ENCODE assay signal across 8 cellular contexts in the genomic region with DNA sequence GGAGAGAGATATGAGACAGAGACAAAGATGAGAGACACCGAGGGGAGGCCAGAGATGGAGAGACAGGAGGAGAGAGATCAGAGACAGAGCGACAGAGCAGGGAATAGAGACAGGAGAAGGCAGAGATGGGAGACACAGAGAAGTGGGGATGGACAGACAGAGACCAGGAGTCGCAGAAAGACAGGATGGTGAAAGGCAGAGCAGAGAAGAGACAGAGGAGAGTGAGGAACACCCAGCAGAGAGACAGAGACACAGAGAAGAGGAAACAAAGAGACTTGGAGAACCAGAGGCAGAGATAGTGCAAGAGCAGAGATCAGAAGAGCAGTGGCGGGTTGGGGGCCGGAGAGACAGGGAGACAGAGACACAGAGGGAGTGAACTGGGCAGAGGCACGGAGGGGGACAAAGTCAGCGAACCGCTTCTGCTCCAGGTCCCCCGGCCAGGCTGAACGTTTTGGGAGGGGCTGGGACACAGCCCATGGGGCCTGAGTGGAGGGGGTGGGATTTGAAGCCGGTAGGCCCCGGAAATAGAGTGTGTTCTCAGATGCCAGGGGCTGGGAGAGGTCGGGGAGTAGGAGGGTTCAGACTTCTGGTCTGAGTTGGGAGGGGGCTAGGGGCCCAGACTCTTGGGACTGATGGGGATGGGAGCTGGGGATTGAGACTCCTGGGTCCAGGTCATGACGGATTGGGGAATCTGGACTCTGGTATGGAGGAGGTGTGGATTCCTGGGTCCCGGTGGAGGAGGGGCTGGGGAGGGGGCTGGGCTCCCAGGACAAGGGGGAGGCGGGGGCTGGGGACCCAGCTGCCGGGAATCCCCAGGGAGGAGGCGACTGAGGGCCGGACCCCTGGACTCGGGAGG. TPM values are rescaled to one million over a fixed set of nuclear protein-coding genes. Genes with fewer than 3 reads are reported as not detected.
A peak's percentile ranks its signal among the peaks of the same experiment; 100 is the strongest.
DNase-seq lines count a peak whose midpoint lies in the region; ATAC-seq and TF ChIP-seq lines count a peak whose summit lies in the region.

No MANE protein-coding gene starts in this region.

- peaks cover 18% of the 10 kb centered on the region for H3K79me2 ChIP-seq in PC-9 (ENCODE audit: low read depth)

- H3K36me3 ChIP-seq in PC-9 (ENCODE audit: low read depth): peaks cover 9% of the 10 kb centered on the region; the same call in 1 of the 2 replicates
- no peaks in the 10 kb centered on the region for H3K36me3 ChIP-seq in endocrine pancreas (ENCODE audit: control insufficient read depth, insufficient read depth, low read length)
- no peaks in the 10 kb centered on the region for H3K36me3 ChIP-seq in mucosa of descending colon (ENCODE audit: low read depth)

- H3K9ac ChIP-seq in endocrine pancreas (ENCODE audit: control insufficient read depth, insufficient read depth, low read length): peak overlapping the region; percentile 87

- H3K4me3 ChIP-seq in PC-9 (peak overlapping the region; percentile 98), endocrine pancreas (ENCODE audit: control insufficient read depth, insufficient read depth, low read length) (peak overlapping the region; percentile 36), mucosa of descending colon (peak overlapping the region; percentile 59)

- H2AFZ ChIP-seq in PC-9: peak overlapping the region; percentile 87

- peak overlapping the region; percentile 91 for H3K4me2 ChIP-seq in PC-9

- peak; percentile 40 for ATAC-seq in mucosa of descending colon
- ATAC-seq in GM19397 (IDR thresholded peaks at IDR 0.05; ENCODE audit: unreplicated experiment): no peak

- peaks cover 7% of the 10 kb centered on the region; the same call in 1 of the 2 replicates for H4K20me1 ChIP-seq in PC-9 (ENCODE audit: insufficient read depth)

- no peak for TF ChIP-seq CTCF in PC-9 (conservative IDR thresholded peaks at IDR 0.05)
- TF ChIP-seq CTCF in mucosa of descending colon (IDR thresholded peaks at IDR 0.05): no peak

- H3K27me3 ChIP-seq in PC-9 (ENCODE audit: insufficient read depth, low read depth): 0 out of 2 replicates have a peak, but pooled peaks cover 2% of the 10 kb centered on the region
- no peaks in the 10 kb centered on the region for H3K27me3 ChIP-seq in endocrine pancreas (ENCODE audit: control insufficient read depth, insufficient read depth, low read length)

- H3K27ac ChIP-seq in PC-9: peak overlapping the region; percentile 62

- peak; percentile 5 for DNase-seq in activated naive CD4-positive, alpha-beta T cell treated with Interleukin-2 at 50 U/mL for 16 hours
- DNase-seq in activated naive CD4-positive, alpha-beta T cell (lab: John Stamatoyannopoulos, UW): no peak
- peak in 1 of 2 experiments; percentile 46 for DNase-seq in PC-9
- peak in 1 of 3 donors; percentile 48 for DNase-seq in mucosa of descending colon
- DNase-seq in COLO668 (lab: John Stamatoyannopoulos, UW; ENCODE audit: unreplicated experiment): no peak
- no peak for DNase-seq in NCI-H1930 (lab: John Stamatoyannopoulos, UW)

- H3K9me3 ChIP-seq in PC-9 (ENCODE audit: insufficient read depth, low read depth) (no peaks in the 10 kb centered on the region), endocrine pancreas (ENCODE audit: control insufficient read depth, low read length) (no peaks in the 10 kb centered on the region), mucosa of descending colon (no peaks in the 10 kb centered on the region)

- CTCF ChIA-PET in PC-9 (lab: Charles Lee): no interaction called here

- no TSS peak for BruUV-seq in PC-9 (replicated peaks; lab: Mats Ljungman, UMichigan)

- H3K9me2 ChIP-seq in PC-9 (ENCODE audit: insufficient read depth): no peaks in the 10 kb centered on the region

- H3K4me1 ChIP-seq in PC-9 (replicated peaks; ENCODE audit: insufficient read depth) (0 out of 2 replicates have a peak, but pooled peaks cover 3% of the 10 kb centered on the region), endocrine pancreas (ENCODE audit: control insufficient read depth, insufficient read depth, low read length) (no peaks in the 10 kb centered on the region), mucosa of descending colon (ENCODE audit: low read depth) (peaks cover 7% of the 10 kb centered on the region)

- intact Hi-C loops in PC-9 (cut with micrococcal nuclease; ENCODE audit: unreplicated experiment): loop anchor here (1.0 kb wide), 1 partner anchor 34 kb away; no protein-coding TSS in a partner anchor
- intact Hi-C loops in mucosa of descending colon (cut with DNase I, micrococcal nuclease): no loop called here

- POLR2A ChIA-PET in PC-9 (lab: Charles Lee; ENCODE audit: unreplicated experiment): interaction anchor here (0.6 to 1.6 kb wide), 4 partner anchors 19 to 50 kb away, joined by 5 to 6 read pairs (median 6); a partner anchor contains a TSS

- peaks cover 41% of the 10 kb centered on the region; the same call in 1 of the 2 replicates for H3F3A ChIP-seq in PC-9 (ENCODE audit: insufficient read depth, low read depth)

RNA-seq across cellular contexts. Expression of a gene that starts 0.7 kb away (rescaled TPM):
- total RNA-seq in PC-9 (2021) (49.0 TPM in 2 replicates), mucosa of descending colon (10 to 100 TPM in 1 of 3 donors, 1 to 10 TPM in 2; 6.2 to 13.6 (median 7.2) TPM)

RNA-seq across cellular contexts. Expression of a gene that starts 19.3 kb away (rescaled TPM):
- total RNA-seq in PC-9 (2021): 25.2 and 25.4 TPM in 2 replicates
- 10 to 100 TPM; 15.7 to 20.3 (median 20.0) TPM for total RNA-seq in mucosa of descending colon

RNA-seq across cellular contexts. Expression of a gene that starts 20.1 kb away (rescaled TPM):
- total RNA-seq in PC-9 (2021): 30.0 and 37.0 TPM in 2 replicates
- total RNA-seq in mucosa of descending colon: 10 to 100 TPM; 25.5 to 27.1 (median 26.5) TPM

RNA-seq across cellular contexts. Expression of a gene that starts 25.5 kb away (rescaled TPM):
- 26.8 and 30.3 TPM in 2 replicates for total RNA-seq in PC-9 (2021)
- 10 to 100 TPM; 12.7 to 18.5 (median 13.2) TPM for total RNA-seq in mucosa of descending colon

RNA-seq across cellular contexts. Expression of a gene that starts 34.7 kb away (rescaled TPM):
- total RNA-seq in PC-9 (2021) (41.4 and 45.0 TPM in 2 replicates), mucosa of descending colon (under 1 TPM in 2 of 3 donors, not detected in 1; 0.34 to 0.54 TPM)

Comparison
In these comparisons a context has a peak if more than half of its experiments do, and no peak if none do; other contexts are left out.
1. H3K4me3 ChIP-seq: peak in every context shown above with its lines; median percentile 98 in PC-9; 59 in mucosa of descending colon; 36 in endocrine pancreas.